ENCODE assay signal across 8 cellular contexts in genomic region chr18:48230459-48231113, GRCh38.
DNase-seq lines count a peak whose midpoint lies in the region; ATAC-seq and TF ChIP-seq lines count a peak whose summit lies in the region.

No MANE protein-coding gene starts in this region.

- POLR2A ChIA-PET in WTC11 (lab: Charles Lee) = no interaction called here

- intact Hi-C loops in right cardiac atrium (cut with DNase I) = no loop called here

- WGBS in right cardiac atrium = 85% methylated on average over 7 of the region's 7 CpGs

- peaks cover 6% of the 10 kb centered on the region for H3K4me1 Mint-ChIP-seq in WTC11
- H3K4me1 Mint-ChIP-seq in stimulated activated naive B cell treated with anti-CD40 and anti-IgM and Interleukin-4, amounts not matched to agents 10 μg/mL and 1 μg/mL and 100 μg/mL, for 72 hours = no peaks in the 10 kb centered on the region

- H3K9me3 Mint-ChIP-seq in WTC11 = no peaks in the 10 kb centered on the region
- no peaks in the 10 kb centered on the region for H3K9me3 Mint-ChIP-seq in stimulated activated naive B cell treated with anti-CD40 and anti-IgM and Interleukin-4, amounts not matched to agents 10 μg/mL and 1 μg/mL and 100 μg/mL, for 72 hours

- in situ Hi-C loops in GM13977 (cut with MboI; ENCODE audit: low pct_unique_long_range_greater_than_20kb, low sequenced_read_pairs, unreplicated experiment) = no loop called here

- TF ChIP-seq CTCF in GM13977 (IDR thresholded peaks at IDR 0.05; ENCODE audit: extremely low read depth, insufficient read depth, missing control alignments) = peak; percentile 58
- TF ChIP-seq CTCF in WTC11 (IDR thresholded peaks at IDR 0.05) = peak; percentile 65

- H3K4me3 ChIP-seq in right cardiac atrium (ENCODE audit: low read length) = no peak overlapping the region

- DNase-seq in AML-193 (lab: John Stamatoyannopoulos, UW) (peak; percentile 76 to 88), GM13977 (ENCODE audit: low spot score) (peak; percentile 49), NCI-H2107 (lab: John Stamatoyannopoulos, UW) (peak; percentile 79), WTC11 (ENCODE audit: low spot score) (peak; percentile 84), right cardiac atrium (peak; percentile 60 to 87 (median 80))
- no peak for DNase-seq in stimulated activated naive B cell treated with anti-CD40 and anti-IgM and Interleukin-4, amounts not matched to agents 10 μg/mL and 1 μg/mL and 100 μg/mL, for 72 hours

- H3K36me3 Mint-ChIP-seq in WTC11 = no peaks in the 10 kb centered on the region
- H3K36me3 Mint-ChIP-seq in stimulated activated naive B cell treated with anti-CD40 and anti-IgM and Interleukin-4, amounts not matched to agents 10 μg/mL and 1 μg/mL and 100 μg/mL, for 72 hours = no peaks in the 10 kb centered on the region

- no peaks in the 10 kb centered on the region for H3K27me3 ChIP-seq in right cardiac atrium (ENCODE audit: control insufficient read depth, insufficient read depth)

- ATAC-seq in WTC11 = peak; percentile 96
- peak; percentile 56 to 57 for ATAC-seq in right cardiac atrium
- peak; percentile 23 to 29 for ATAC-seq in stimulated activated naive B cell treated with anti-CD40 and anti-IgM and Interleukin-4, amounts not matched to agents 10 μg/mL and 1 μg/mL and 100 μg/mL, for 72 hours (replicated peaks)
- ATAC-seq in GM21515 (IDR thresholded peaks at IDR 0.05; ENCODE audit: unreplicated experiment) = no peak
- ATAC-seq in GM21723 (IDR thresholded peaks at IDR 0.05; ENCODE audit: unreplicated experiment) = no peak

- H3K27ac Mint-ChIP-seq in WTC11 = no peak overlapping the region
- H3K27ac Mint-ChIP-seq in stimulated activated naive B cell treated with anti-CD40 and anti-IgM and Interleukin-4, amounts not matched to agents 10 μg/mL and 1 μg/mL and 100 μg/mL, for 72 hours = no peak overlapping the region

- peaks cover 15% of the 10 kb centered on the region for H3K4me1 ChIP-seq in right cardiac atrium (ENCODE audit: control insufficient read depth, insufficient read depth, low read length)

- no peak overlapping the region for H3K4me3 Mint-ChIP-seq in WTC11
- H3K4me3 Mint-ChIP-seq in stimulated activated naive B cell treated with anti-CD40 and anti-IgM and Interleukin-4, amounts not matched to agents 10 μg/mL and 1 μg/mL and 100 μg/mL, for 72 hours = no peak overlapping the region

- CTCF ChIA-PET in WTC11 (lab: Charles Lee) = interaction anchor here (0.5 to 4.2 kb wide), 49 partner anchors 8 to 237 kb away, joined by 3 to 74 read pairs (median 4); partner anchors contain the start of gene ZBTB7C

- H3K27me3 Mint-ChIP-seq in WTC11 (ENCODE audit: low read depth) = no peaks in the 10 kb centered on the region
- peaks cover 11 to 12% of the 10 kb centered on the region in 2 donors for H3K27me3 Mint-ChIP-seq in stimulated activated naive B cell treated with anti-CD40 and anti-IgM and Interleukin-4, amounts not matched to agents 10 μg/mL and 1 μg/mL and 100 μg/mL, for 72 hours

- H3K9me3 ChIP-seq in right cardiac atrium (ENCODE audit: control insufficient read depth, low read length) = no peaks in the 10 kb centered on the region

- H3K27ac ChIP-seq in right cardiac atrium (ENCODE audit: low read length) = no peak overlapping the region

TF ChIP-seq in WTC11, 78 proteins besides CTCF, POLR2A, EP300 and RAD21:
- TF ChIP-seq ATF3 (CRISPR knock-in tag; conservative IDR thresholded peaks at IDR 0.05) = no peak
- no peak for TF ChIP-seq SMAD3 (CRISPR knock-in tag; IDR thresholded peaks at IDR 0.05; ENCODE audit: borderline replicate concordance)
- 0 out of 2 replicates have a peak, but pooled peaks have one; percentile 19 for TF ChIP-seq ZNF138 (CRISPR knock-in tag; conservative IDR thresholded peaks at IDR 0.05)
TF ChIP-seq in WTC11: peak in this region for 1.

Comparison
In these comparisons a context has a peak if more than half of its experiments do, and no peak if none do; other contexts are left out.
1. ATAC-seq: peak in WTC11 (single experiment), right cardiac atrium (2 of 2) and stimulated activated naive B cell treated with anti-CD40 and anti-IgM and Interleukin-4, amounts not matched to agents 10 μg/mL and 1 μg/mL and 100 μg/mL, for 72 hours (2 of 2); none in GM21515 (single experiment) and GM21723 (single experiment).